ENCODE assay signal across 8 cellular contexts in the genomic region with DNA sequence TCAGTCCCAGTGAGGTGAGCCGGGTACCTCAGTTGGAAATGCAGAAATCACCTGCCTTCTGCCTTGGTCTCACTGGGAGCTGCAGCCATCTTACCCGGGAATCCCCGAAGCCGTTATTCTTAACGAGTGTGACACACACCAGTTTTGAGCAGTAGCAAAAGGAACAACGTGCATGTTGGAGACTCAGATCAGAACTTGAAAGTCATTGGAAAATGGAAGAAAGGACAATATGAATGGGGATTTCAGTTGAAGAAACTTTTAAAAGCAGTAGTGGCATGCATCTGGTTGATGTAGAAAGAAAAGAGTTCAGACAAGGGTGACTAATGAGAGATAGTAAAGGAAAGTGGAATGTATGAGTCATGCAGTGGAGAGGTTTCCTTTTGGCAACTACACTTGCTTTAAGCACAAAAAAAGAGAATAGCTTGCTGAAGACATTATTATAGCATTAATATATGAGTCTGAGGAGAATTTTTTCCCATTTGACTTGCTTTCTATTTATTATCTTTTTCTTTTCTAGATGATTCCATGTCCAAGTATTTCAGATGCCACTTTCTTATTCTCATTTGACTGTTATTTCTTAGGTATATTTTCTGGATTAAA. TPM values are rescaled to one million over a fixed set of nuclear protein-coding genes. Genes with fewer than 3 reads are reported as not detected.
DNase-seq lines count a peak whose midpoint lies in the region; ATAC-seq and TF ChIP-seq lines count a peak whose summit lies in the region.

No MANE protein-coding gene starts in this region.

- POLR2A ChIA-PET in CD4-positive, alpha-beta memory T cell (lab: Charles Lee; ENCODE audit: partially characterized antibody), result no interaction called here

- H3K36me3 ChIP-seq in CD4-positive, alpha-beta memory T cell (ENCODE audit: insufficient read depth, low read length), result no peaks in the 10 kb centered on the region
- H3K36me3 ChIP-seq in SU-DHL-6 (ENCODE audit: low read length) (peaks cover under 1% of the 10 kb centered on the region; the same call in 1 of the 2 replicates), mesodermal cell (ENCODE audit: control insufficient read depth, insufficient read depth, low read length) (peaks cover 8% of the 10 kb centered on the region), subcutaneous abdominal adipose tissue (ENCODE audit: control insufficient read depth in 5 of 5, insufficient read depth in 5 of 5, low read length in 5 of 5) (peaks cover 5 to 10% (median 8%) of the 10 kb centered on the region in 5 donors)

- H3K4me2 ChIP-seq in SU-DHL-6 (ENCODE audit: low read depth, low read length, poor library complexity, severe bottlenecking), result peak overlapping the region; percentile 11

- peaks cover 28% of the 10 kb centered on the region for H3K4me1 ChIP-seq in CD4-positive, alpha-beta memory T cell (ENCODE audit: insufficient read depth, low read length)
- H3K4me1 ChIP-seq in mesodermal cell (ENCODE audit: control insufficient read depth, insufficient read depth, low read length, poor library complexity, severe bottlenecking) (peaks cover 14% of the 10 kb centered on the region), subcutaneous abdominal adipose tissue (ENCODE audit: control insufficient read depth in 5 of 5, insufficient read depth in 5 of 5, low read length in 5 of 5) (peaks cover 2 to 22% (median 15%) of the 10 kb centered on the region in 5 donors)

- H3K79me2 ChIP-seq in SU-DHL-6 (ENCODE audit: insufficient read depth, low read length), result peaks cover 5% of the 10 kb centered on the region; the same call in 1 of the 2 replicates

- H3F3A ChIP-seq in SU-DHL-6 (ENCODE audit: insufficient read depth), result no peaks in the 10 kb centered on the region

- peaks cover 18 to 52% (median 34%) of the 10 kb centered on the region in 4 donors for H3K4me1 Mint-ChIP-seq in CD4-positive, alpha-beta memory T cell
- peaks cover 52% of the 10 kb centered on the region for H3K4me1 Mint-ChIP-seq in central memory CD8-positive, alpha-beta T cell

- no peaks in the 10 kb centered on the region for H3K27me3 ChIP-seq in CD4-positive, alpha-beta memory T cell (ENCODE audit: insufficient read depth, low read length)
- H3K27me3 ChIP-seq in SU-DHL-6 (ENCODE audit: low read length) (no peaks in the 10 kb centered on the region), subcutaneous abdominal adipose tissue (ENCODE audit: control insufficient read depth in 5 of 5, insufficient read depth in 4 of 5, low read length in 5 of 5) (no peaks in the 10 kb centered on the region)

- peak overlapping the region; percentile 29 to 78 (median 56) for H3K4me3 Mint-ChIP-seq in CD4-positive, alpha-beta memory T cell
- no peak overlapping the region for H3K4me3 Mint-ChIP-seq in central memory CD8-positive, alpha-beta T cell

- H3K27ac ChIP-seq in CD4-positive, alpha-beta memory T cell (ENCODE audit: low read depth, low read length), result peak overlapping the region; percentile 21
- H3K27ac ChIP-seq in SU-DHL-6 (ENCODE audit: low read depth, low read length), result no peak overlapping the region
- peak overlapping the region; percentile 85 for H3K27ac ChIP-seq in mesodermal cell (ENCODE audit: low read depth, low read length, severe bottlenecking)
- H3K27ac ChIP-seq in subcutaneous abdominal adipose tissue (ENCODE audit: low read depth, low read length), result peak overlapping the region; percentile 77

- no peaks in the 10 kb centered on the region for H3K9me3 ChIP-seq in CD4-positive, alpha-beta memory T cell (ENCODE audit: control insufficient read depth in 1 of 2, low read length in 2 of 2)
- H3K9me3 ChIP-seq in SU-DHL-6 (ENCODE audit: insufficient read depth, low read length) (no peaks in the 10 kb centered on the region), mesodermal cell (ENCODE audit: control insufficient read depth, low read length) (peaks cover 8% of the 10 kb centered on the region), subcutaneous abdominal adipose tissue (ENCODE audit: control insufficient read depth in 5 of 5, low read length in 5 of 5) (peaks cover 0 to 6% (median 0%) of the 10 kb centered on the region in 5 donors)

- no peaks in the 10 kb centered on the region for H3K27me3 Mint-ChIP-seq in CD4-positive, alpha-beta memory T cell
- no peaks in the 10 kb centered on the region for H3K27me3 Mint-ChIP-seq in central memory CD8-positive, alpha-beta T cell

- intact Hi-C loops in CD4-positive, alpha-beta memory T cell (cut with micrococcal nuclease), result loop anchor here (1.0 kb wide), 1 partner anchor 56 kb away; the partner anchor contains the start of genes CERT1 and POLK

- CTCF ChIA-PET in CD4-positive, alpha-beta memory T cell (lab: Charles Lee; ENCODE audit: partially characterized antibody), result no interaction called here

- WGBS in mesodermal cell (ENCODE audit: insufficient coverage in 2 of 2), 2 experiments, result 60 to 77% methylated on average over 6 of the region's 6 CpGs

- peaks cover 48 to 52% of the 10 kb centered on the region in 2 donors for H3K36me3 Mint-ChIP-seq in CD4-positive, alpha-beta memory T cell
- peaks cover 4% of the 10 kb centered on the region for H3K36me3 Mint-ChIP-seq in central memory CD8-positive, alpha-beta T cell (ENCODE audit: insufficient read depth)

- no peaks in the 10 kb centered on the region for H3K9me2 ChIP-seq in SU-DHL-6 (replicated peaks; ENCODE audit: insufficient read depth, low read length)

- H2AFZ ChIP-seq in SU-DHL-6 (ENCODE audit: low read depth, low read length, severe bottlenecking), result no peak overlapping the region

- peak overlapping the region in 6 of 7 donors; percentile 18 to 86 (median 49) for H3K27ac Mint-ChIP-seq in CD4-positive, alpha-beta memory T cell
- peak overlapping the region; percentile 0 for H3K27ac Mint-ChIP-seq in central memory CD8-positive, alpha-beta T cell (ENCODE audit: low read depth)

- peak; percentile 14 to 62 (median 21) for DNase-seq in CD4-positive, alpha-beta memory T cell
- DNase-seq in central memory CD8-positive, alpha-beta T cell (ENCODE audit: low spot score in 2 of 2), result no peak
- no peak for DNase-seq in medulla oblongata (ENCODE audit: extremely low spot score)

- H3K4me3 ChIP-seq in CD4-positive, alpha-beta memory T cell (ENCODE audit: low read length in 2 of 2), result no peak overlapping the region
- no peak overlapping the region for H3K4me3 ChIP-seq in SU-DHL-6 (ENCODE audit: insufficient read depth, low read length, poor library complexity, severe bottlenecking)
- no peak overlapping the region for H3K4me3 ChIP-seq in mesodermal cell (ENCODE audit: extremely low read depth, insufficient read depth, low read length, poor library complexity, severe bottlenecking)
- no peak overlapping the region for H3K4me3 ChIP-seq in subcutaneous abdominal adipose tissue (ENCODE audit: low read depth in 1 of 5, low read length in 5 of 5)

- peaks cover 0 to 26% (median 20%) of the 10 kb centered on the region in 8 donors for H3K9me3 Mint-ChIP-seq in CD4-positive, alpha-beta memory T cell
- peaks cover 22% of the 10 kb centered on the region for H3K9me3 Mint-ChIP-seq in central memory CD8-positive, alpha-beta T cell

- H3K9ac ChIP-seq in SU-DHL-6 (ENCODE audit: low read length), result no peak overlapping the region
- H3K9ac ChIP-seq in subcutaneous abdominal adipose tissue (ENCODE audit: low read length in 5 of 5), result no peak overlapping the region

- ATAC-seq in GM19452 (IDR thresholded peaks at IDR 0.05; ENCODE audit: unreplicated experiment) (peak; percentile 83), HG03520 (IDR thresholded peaks at IDR 0.05; ENCODE audit: unreplicated experiment) (peak; percentile 85)
- ATAC-seq in central memory CD8-positive, alpha-beta T cell (replicated peaks; ENCODE audit: extremely low read depth, poor library complexity, severe bottlenecking), result peak; percentile 65

- no peak for TF ChIP-seq CTCF in SU-DHL-6 (IDR thresholded peaks at IDR 0.05; ENCODE audit: insufficient read depth, low read length, poor library complexity, severe bottlenecking)

- H4K20me1 ChIP-seq in SU-DHL-6 (ENCODE audit: low read depth, low read length), result no peaks in the 10 kb centered on the region

RNA-seq across cellular contexts. Expression of gene ANKDD1B, which starts 44.4 kb away (rescaled TPM):
- under 1 TPM; 0.61 to 0.73 TPM for total RNA-seq in CD4-positive, alpha-beta memory T cell
- not detected for polyA plus RNA-seq in CD4-positive, alpha-beta memory T cell
- polyA plus RNA-seq in mesodermal cell (2013, experiment 1 of 2), result 0.52 TPM
- polyA plus RNA-seq in mesodermal cell (2013, experiment 2 of 2), result not detected

RNA-seq across cellular contexts. Expression of gene POLK, which starts 55.1 kb away (rescaled TPM):
- 10 to 100 TPM; 30.0 to 30.4 TPM for total RNA-seq in CD4-positive, alpha-beta memory T cell
- 10 to 100 TPM; 24.0 to 25.4 TPM for polyA plus RNA-seq in CD4-positive, alpha-beta memory T cell
- polyA plus RNA-seq in mesodermal cell (2013, experiment 1 of 2), result 11.7 TPM
- polyA plus RNA-seq in mesodermal cell (2013, experiment 2 of 2), result 15.3 TPM

RNA-seq across cellular contexts. Expression of gene CERT1, which starts 55.4 kb away (rescaled TPM):
- 10 to 100 TPM; 43.8 to 49.7 TPM for total RNA-seq in CD4-positive, alpha-beta memory T cell
- polyA plus RNA-seq in CD4-positive, alpha-beta memory T cell, result 10 to 100 TPM; 16.8 to 22.5 TPM
- polyA plus RNA-seq in mesodermal cell (2013, experiment 1 of 2), result 21.9 TPM
- polyA plus RNA-seq in mesodermal cell (2013, experiment 2 of 2), result 24.4 TPM

Comparison
In these comparisons a context has a peak if more than half of its experiments do, and no peak if none do; other contexts are left out.
1. DNase-seq: peak in CD4-positive, alpha-beta memory T cell (5 of 5); none in central memory CD8-positive, alpha-beta T cell (0 of 2) and medulla oblongata (single experiment).
2. Peak in every context shown above with its lines, with median percentiles within 50 percentile points of each other: ATAC-seq.